12 cellular contexts compared by ENCODE assay signal in the genomic region with DNA sequence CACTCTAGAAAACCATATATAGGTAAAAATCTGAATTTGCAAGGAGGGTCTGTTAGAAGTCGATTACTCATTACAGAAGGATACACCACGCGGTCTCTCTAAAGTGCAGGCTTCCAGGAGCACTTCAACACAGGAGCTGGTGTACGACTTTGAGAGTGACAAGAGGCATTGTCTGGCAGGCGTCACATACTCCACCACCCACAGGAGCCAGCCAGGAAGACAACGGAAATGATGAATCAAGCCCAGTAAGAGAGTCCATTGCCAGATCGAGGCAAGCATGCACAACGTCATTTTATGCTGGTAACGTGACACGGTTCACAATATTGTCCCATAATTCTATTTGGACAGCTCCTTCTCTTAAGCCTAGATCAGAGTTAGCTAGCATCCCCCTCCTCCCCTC. TPM values are rescaled to one million over a fixed set of nuclear protein-coding genes. Genes with fewer than 3 reads are reported as not detected.
DNase-seq lines count a peak whose midpoint lies in the region; ATAC-seq and TF ChIP-seq lines count a peak whose summit lies in the region.
"Had no signal": no experiment of that assay in that cellular context is flagged by ENCODE, and none has a peak within 500 bp of the region (broad histone marks: within the 10 kb centered on the region; RNA-seq: fewer than 3 reads in every experiment).

No MANE protein-coding gene starts in this region.

- peak overlapping the region; percentile 92 for H3K27ac Mint-ChIP-seq in Calu3 (ENCODE audit: unreplicated experiment)
- H3K27ac Mint-ChIP-seq: CD4-positive, alpha-beta T cell had no signal

- no peak for TF ChIP-seq CTCF in Calu3 (IDR thresholded peaks at IDR 0.05; ENCODE audit: unreplicated experiment)

- peaks cover 72% of the 10 kb centered on the region for H3K4me1 Mint-ChIP-seq in Calu3 (ENCODE audit: low read depth, unreplicated experiment)

- intact Hi-C loops in Calu3 (cut with micrococcal nuclease; ENCODE audit: unreplicated experiment): no loop called here

- H3K27me3 Mint-ChIP-seq in Calu3 (ENCODE audit: unreplicated experiment): no peaks in the 10 kb centered on the region

- H3K4me3 Mint-ChIP-seq in Calu3 (ENCODE audit: low read depth, unreplicated experiment): no peak overlapping the region
- H3K4me3 Mint-ChIP-seq: CD4-positive, alpha-beta T cell had no signal

- no TSS peak for BruUV-seq in Calu3 (replicated peaks; lab: Mats Ljungman, UMichigan)

- H3K36me3 Mint-ChIP-seq in Calu3 (ENCODE audit: insufficient read depth, unreplicated experiment): peaks cover 25% of the 10 kb centered on the region

- CTCF ChIA-PET in Calu3 (lab: Charles Lee): no interaction called here

- no peak for ATAC-seq in GM21381 (IDR thresholded peaks at IDR 0.05; ENCODE audit: unreplicated experiment)
- ATAC-seq: HepG2, left lobe of liver had no signal

- no peaks in the 10 kb centered on the region for H3K9me3 Mint-ChIP-seq in Calu3 (ENCODE audit: low read depth, unreplicated experiment)
- H3K9me3 Mint-ChIP-seq: CD4-positive, alpha-beta T cell had no signal

- DNase-seq in Calu3 (no peak), HT1080 (ENCODE audit: low read depth) (peak; percentile 63), astrocyte of the hippocampus (ENCODE audit: low read depth, low spot score) (peak; percentile 60), occipital lobe (lab: John Stamatoyannopoulos, UW) (peak; percentile 27), cerebellar nuclear complex (lab: John Stamatoyannopoulos, UW) (no peak), kidney glomerular epithelial cell (lab: John Stamatoyannopoulos, UW) (no peak)
- DNase-seq: CD4-positive, alpha-beta T cell; cortex of kidney; tibial artery had no signal

RNA-seq across cellular contexts. Expression of a gene that starts 15.0 kb away (rescaled TPM):
- total RNA-seq in Calu3 (2022) (3.4 and 3.8 TPM in 2 replicates), occipital lobe (44.5 TPM)
- total RNA-seq in HT1080 (2014; rRNA removed; shearing (Covaris generic)): not detected in 2 replicates
- polyA plus RNA-seq in HT1080 (2015; cell fraction: cytosol; rRNA removed): 0.01 and 0.05 TPM in 2 replicates
- polyA plus RNA-seq in HT1080 (2015; cell fraction: nucleus; rRNA removed): 0.07 TPM in 1 of 2 replicates, not detected in the other
- total RNA-seq: CD4-positive, alpha-beta T cell had no signal

Comparison
In these comparisons a context has a peak if more than half of its experiments do, and no peak if none do; other contexts are left out.
1. DNase-seq: peak in HT1080 (single experiment), astrocyte of the hippocampus (single experiment) and occipital lobe (single experiment); none in Calu3 (single experiment), cerebellar nuclear complex (0 of 2) and kidney glomerular epithelial cell (single experiment).